In genomic region chr12:106091421-106091820, GRCh38 we compare ENCODE assay signal across 11 cellular contexts. TPM values are rescaled to one million over a fixed set of nuclear protein-coding genes. Genes with fewer than 3 reads are reported as not detected.
DNase-seq lines count a peak whose midpoint lies in the region; ATAC-seq and TF ChIP-seq lines count a peak whose summit lies in the region.
"Had no signal": no experiment of that assay in that cellular context is flagged by ENCODE, and none has a peak within 500 bp of the region (broad histone marks: within the 10 kb centered on the region; RNA-seq: fewer than 3 reads in every experiment).

No MANE protein-coding gene starts in this region.

- DNase-seq in HT1080 (ENCODE audit: low read depth) (peak; percentile 63), caudate nucleus (lab: John Stamatoyannopoulos, UW) (no peak), lung (ENCODE audit: low spot score) (no peak), DMS114 treated with DMSO at 0.1 percent for 48 hours (lab: John Stamatoyannopoulos, UW; ENCODE audit: unreplicated experiment) (no peak), amniotic stem cell (lab: John Stamatoyannopoulos, UW) (no peak), OCI-M2 (lab: John Stamatoyannopoulos, UW; ENCODE audit: unreplicated experiment) (no peak), cerebellar cortex (ENCODE audit: low spot score) (no peak)
- DNase-seq: NCI-H1694 treated with DMSO at 0.1 percent for 48 hours, NCI-H748 treated with DMSO at 0.1 percent for 48 hours had no signal

- H3K36me3 ChIP-seq in lung (ENCODE audit: control insufficient read depth in 2 of 2, insufficient read depth in 2 of 2, low read length in 2 of 2) (no peaks in the 10 kb centered on the region), subcutaneous abdominal adipose tissue (ENCODE audit: control insufficient read depth in 5 of 5, insufficient read depth in 5 of 5, low read length in 5 of 5) (peaks cover 0 to 21% (median 8%) of the 10 kb centered on the region in 5 donors)

- 93 to 94% methylated on average over 6 of the region's 6 CpGs for WGBS in lung, 2 donors

- peak overlapping the region; percentile 61 for H3K27ac ChIP-seq in caudate nucleus (ENCODE audit: low read depth, low read length)
- H3K27ac ChIP-seq in lung (ENCODE audit: low read depth in 1 of 2, low read length in 1 of 2) = peak overlapping the region; percentile 20 to 95
- peak overlapping the region; percentile 84 for H3K27ac ChIP-seq in subcutaneous abdominal adipose tissue (ENCODE audit: low read depth, low read length)
- H3K27ac ChIP-seq: C4-2B had no signal

- no peaks in the 10 kb centered on the region for H3K9me3 ChIP-seq in lung (ENCODE audit: control insufficient read depth in 2 of 2, insufficient read depth in 1 of 2, low read length in 1 of 2)
- no peaks in the 10 kb centered on the region for H3K9me3 ChIP-seq in subcutaneous abdominal adipose tissue (ENCODE audit: control insufficient read depth in 5 of 5, low read length in 5 of 5)

- no peak for ATAC-seq in lung (ENCODE audit: insufficient read depth, low FRiP score)

- H3K9ac ChIP-seq in subcutaneous abdominal adipose tissue (ENCODE audit: low read length in 5 of 5) = peak overlapping the region in 4 of 5 donors; percentile 19 to 44 (median 37)

- TF ChIP-seq CTCF in lung (IDR thresholded peaks at IDR 0.05; ENCODE audit: control extremely low read depth, extremely low read depth) = no peak

- no peak overlapping the region for H3K4me3 ChIP-seq in lung
- no peak overlapping the region for H3K4me3 ChIP-seq in subcutaneous abdominal adipose tissue (ENCODE audit: low read depth in 1 of 5, low read length in 5 of 5)

- H3K27me3 ChIP-seq in lung (ENCODE audit: control insufficient read depth, insufficient read depth) (no peaks in the 10 kb centered on the region), subcutaneous abdominal adipose tissue (ENCODE audit: control insufficient read depth in 5 of 5, insufficient read depth in 4 of 5, low read length in 5 of 5) (no peaks in the 10 kb centered on the region)

- H3K4me1 ChIP-seq in lung (ENCODE audit: control insufficient read depth in 2 of 2, insufficient read depth in 2 of 2, low read length in 2 of 2) (peaks cover 8 to 21% of the 10 kb centered on the region in 2 donors), subcutaneous abdominal adipose tissue (ENCODE audit: control insufficient read depth in 5 of 5, insufficient read depth in 5 of 5, low read length in 5 of 5) (peaks cover 21 to 59% (median 50%) of the 10 kb centered on the region in 5 donors)

RNA-seq across cellular contexts. Expression of gene NUAK1, which starts 47.3 kb away (rescaled TPM):
- total RNA-seq in HT1080 (2014; rRNA removed; shearing (Covaris generic)) = 7.5 and 10.7 TPM in 2 replicates
- 5.2 and 7.5 TPM in 2 replicates for polyA plus RNA-seq in HT1080 (2015; cell fraction: cytosol; rRNA removed)
- 6.8 and 8.2 TPM in 2 replicates for polyA plus RNA-seq in HT1080 (2015; cell fraction: nucleus; rRNA removed)
- total RNA-seq in lung = 10 to 100 TPM; 13.0 to 14.1 TPM
- 1 to 10 TPM; 2.9 to 5.5 TPM for polyA plus RNA-seq in lung
